In genomic region chr2:148487439-148487838, GRCh38 we compare ENCODE assay signal across 23 cellular contexts.
DNase-seq lines count a peak whose midpoint lies in the region; ATAC-seq and TF ChIP-seq lines count a peak whose summit lies in the region.
"Had no signal": no experiment of that assay in that cellular context is flagged by ENCODE, and none has a peak within 500 bp of the region (broad histone marks: within the 10 kb centered on the region; RNA-seq: fewer than 3 reads in every experiment).

No MANE protein-coding gene starts in this region.

- intact Hi-C loops in aorta (cut with DNase I) = no loop called here

- H3K27ac ChIP-seq in aorta (ENCODE audit: low read depth in 1 of 2, low read length in 2 of 2) = no peak overlapping the region
- no peak overlapping the region for H3K27ac ChIP-seq in endodermal cell (ENCODE audit: low read depth, low read length)
- H3K27ac ChIP-seq: BLaER1 had no signal

- 95 to 96% methylated on average over 3 of the region's 3 CpGs for WGBS in aorta, 2 donors
- 80 to 92% methylated on average over 1 to 2 of the region's 3 CpGs for WGBS in endodermal cell (ENCODE audit: insufficient coverage in 1 of 2, insufficient read length in 1 of 2), 2 experiments

- H3K9me3 ChIP-seq in aorta (ENCODE audit: control insufficient read depth, low read length) (no peaks in the 10 kb centered on the region), endodermal cell (ENCODE audit: control insufficient read depth, low read length) (no peaks in the 10 kb centered on the region)
- H3K9me3 ChIP-seq: BE2C, BLaER1 had no signal

- H3K27ac Mint-ChIP-seq in type B pancreatic cell (peak overlapping the region; percentile 77), endodermal cell (no peak overlapping the region)
- H3K27ac Mint-ChIP-seq: CD14-positive monocyte had no signal

- H3K4me1 Mint-ChIP-seq in type B pancreatic cell (ENCODE audit: unreplicated experiment) (peaks cover 46% of the 10 kb centered on the region), endodermal cell (peaks cover 3% of the 10 kb centered on the region)
- H3K4me1 Mint-ChIP-seq: CD14-positive monocyte; CD4-positive, alpha-beta memory T cell; CD4-positive, CD25-positive, alpha-beta regulatory T cell; CD8-positive, alpha-beta memory T cell had no signal

- H3K27me3 ChIP-seq in aorta (ENCODE audit: control insufficient read depth in 1 of 2, insufficient read depth in 2 of 2, low read length in 1 of 2) (no peaks in the 10 kb centered on the region), endodermal cell (ENCODE audit: control insufficient read depth, insufficient read depth, low read length, poor library complexity, severe bottlenecking) (no peaks in the 10 kb centered on the region)
- H3K27me3 ChIP-seq: BE2C, BLaER1 had no signal

- H3K36me3 Mint-ChIP-seq in type B pancreatic cell (peaks cover 37% of the 10 kb centered on the region), endodermal cell (ENCODE audit: low read depth) (no peaks in the 10 kb centered on the region)

- H3K4me1 ChIP-seq in aorta (ENCODE audit: control insufficient read depth in 1 of 2, insufficient read depth in 2 of 2, low read length in 2 of 2) (no peaks in the 10 kb centered on the region), endodermal cell (ENCODE audit: control insufficient read depth, insufficient read depth, low read length) (no peaks in the 10 kb centered on the region)
- H3K4me1 ChIP-seq: BLaER1 had no signal

- H3K4me3 ChIP-seq in epithelial cell of esophagus (ENCODE audit: low read length) = no peak overlapping the region
- H3K4me3 ChIP-seq in aorta (ENCODE audit: low read length in 2 of 2) = no peak overlapping the region
- no peak overlapping the region for H3K4me3 ChIP-seq in endodermal cell (ENCODE audit: low read length)
- H3K4me3 ChIP-seq: BLaER1, GM12878 had no signal

- H3K9ac ChIP-seq in endodermal cell (ENCODE audit: extremely low read depth, low read length, poor library complexity, severe bottlenecking) = no peak overlapping the region
- H3K9ac ChIP-seq: BLaER1 had no signal

- TF ChIP-seq CTCF in epithelial cell of esophagus (IDR thresholded peaks at IDR 0.05; ENCODE audit: insufficient read depth, low read depth, low read length, missing control alignments) = no peak
- no peak for TF ChIP-seq CTCF in type B pancreatic cell (conservative IDR thresholded peaks at IDR 0.05)
- TF ChIP-seq CTCF in endodermal cell (conservative IDR thresholded peaks at IDR 0.05) = no peak

- H3K4me3 Mint-ChIP-seq in type B pancreatic cell (peak overlapping the region; percentile 35), endodermal cell (no peak overlapping the region)
- H3K4me3 Mint-ChIP-seq: CD14-positive monocyte; CD4-positive, alpha-beta memory T cell; CD4-positive, CD25-positive, alpha-beta regulatory T cell; CD8-positive, alpha-beta memory T cell had no signal

- H3K27me3 Mint-ChIP-seq in type B pancreatic cell (no peaks in the 10 kb centered on the region), endodermal cell (ENCODE audit: insufficient read depth) (no peaks in the 10 kb centered on the region)
- H3K27me3 Mint-ChIP-seq: CD4-positive, alpha-beta memory T cell; CD4-positive, CD25-positive, alpha-beta regulatory T cell had no signal

- peak; percentile 33 for DNase-seq in epithelial cell of esophagus (ENCODE audit: low read depth)
- DNase-seq in type B pancreatic cell (ENCODE audit: extremely low spot score, unreplicated experiment) = no peak
- DNase-seq in aorta = no peak
- no peak for DNase-seq in endodermal cell
- DNase-seq in HPDE6-E6E7 (ENCODE audit: extremely low spot score) = no peak
- DNase-seq: 8988T; ACHN; BE2C; C1 segment of cervical spinal cord; CD4-positive, alpha-beta memory T cell; CD4-positive, CD25-positive, alpha-beta regulatory T cell; CD8-positive, alpha-beta memory T cell; COR-L47; DMS 273 treated with DMSO at 0.1 percent for 48 hours; DMS153; DMS53; DMS79; DND-41; EL; GDM1 had no signal

- H3K36me3 ChIP-seq in aorta (ENCODE audit: control insufficient read depth in 1 of 2, insufficient read depth in 2 of 2, low read length in 1 of 2) = peaks cover 0 to 3% of the 10 kb centered on the region in 2 donors
- no peaks in the 10 kb centered on the region for H3K36me3 ChIP-seq in endodermal cell (ENCODE audit: control insufficient read depth, insufficient read depth, low read length)
- H3K36me3 ChIP-seq: BE2C had no signal

- H3K9me3 Mint-ChIP-seq in type B pancreatic cell (peaks cover 11% of the 10 kb centered on the region), endodermal cell (no peaks in the 10 kb centered on the region)
- H3K9me3 Mint-ChIP-seq: CD8-positive, alpha-beta memory T cell had no signal

- no peak for ATAC-seq in aorta (ENCODE audit: low FRiP score)
- ATAC-seq: GM12878 had no signal
